6 cellular contexts compared by ENCODE assay signal in the genomic region with DNA sequence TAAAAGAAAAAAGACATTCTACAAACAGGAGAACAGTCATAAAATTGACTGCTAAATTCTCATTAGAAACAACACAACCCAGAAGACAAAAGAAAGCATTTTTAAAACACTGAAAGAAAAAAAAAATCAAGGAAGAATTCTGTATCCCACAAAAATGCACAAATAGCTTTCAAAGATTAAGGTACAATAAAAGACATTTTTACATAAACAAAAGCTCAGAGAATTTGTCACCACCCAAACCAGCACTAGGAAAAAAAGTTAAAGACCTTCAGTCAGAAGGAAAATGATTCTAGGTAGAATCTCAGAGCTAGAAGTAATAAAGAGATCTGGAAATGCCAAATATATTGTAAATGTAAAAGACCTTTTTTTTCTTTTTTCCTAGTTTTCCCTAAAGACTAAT.
"Had no signal": no experiment of that assay in that cellular context is flagged by ENCODE, and none has a peak within 500 bp of the region (broad histone marks: within the 10 kb centered on the region; RNA-seq: fewer than 3 reads in every experiment).

No MANE protein-coding gene starts in this region.

- DNase-seq: IMR-90, KBM-7 had no signal

- FAIRE-seq: HepG2, HTR-8/SVneo, K562 had no signal

- H3K4me3 ChIP-seq: K562 had no signal

- H3K27ac ChIP-seq: HL-60 had no signal
